1 cellular context compared by ENCODE assay signal in the genomic region with DNA sequence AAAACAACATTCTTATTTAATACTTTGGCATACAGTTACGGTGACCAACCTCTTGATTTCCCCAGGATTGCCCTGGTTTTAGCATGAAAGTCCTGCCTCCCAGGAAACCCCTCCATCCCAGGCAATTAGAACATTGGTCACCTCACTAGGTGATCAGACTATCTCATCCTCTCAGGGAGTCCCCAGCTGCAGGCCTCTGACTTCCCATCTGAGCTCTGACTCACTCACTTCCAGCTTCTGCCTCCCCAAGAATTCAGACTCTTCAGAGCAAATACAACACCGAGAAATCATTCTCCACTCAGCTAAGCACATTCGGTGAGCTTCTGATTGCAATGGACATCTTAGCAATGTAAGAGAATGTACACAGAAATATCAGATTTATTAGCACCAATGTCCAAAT.
TF ChIP-seq lines count a peak whose summit lies in the region.

No MANE protein-coding gene starts in this region.

TF ChIP-seq in SK-N-SH treated with all-trans-retinoic acid at 6 μM for 48 hours, 23 proteins besides CTCF, POLR2A, EP300 and RAD21 (continued from another document):
- TF ChIP-seq ESRRG (CRISPR knock-in tag; IDR thresholded peaks at IDR 0.05) (no peak), ZNF70 (CRISPR knock-in tag; IDR thresholded peaks at IDR 0.05) (no peak), ZFP3 (CRISPR knock-in tag; IDR thresholded peaks at IDR 0.05) (no peak), ISL1 (CRISPR knock-in tag; IDR thresholded peaks at IDR 0.05) (no peak), SNAI2 (CRISPR knock-in tag; IDR thresholded peaks at IDR 0.05) (no peak), ZFP30 (CRISPR knock-in tag; IDR thresholded peaks at IDR 0.05) (no peak), CSDC2 (CRISPR knock-in tag; IDR thresholded peaks at IDR 0.05) (no peak), TOX (CRISPR knock-in tag; IDR thresholded peaks at IDR 0.05; ENCODE audit: borderline replicate concordance) (no peak)
- TF ChIP-seq, protein P1, sequence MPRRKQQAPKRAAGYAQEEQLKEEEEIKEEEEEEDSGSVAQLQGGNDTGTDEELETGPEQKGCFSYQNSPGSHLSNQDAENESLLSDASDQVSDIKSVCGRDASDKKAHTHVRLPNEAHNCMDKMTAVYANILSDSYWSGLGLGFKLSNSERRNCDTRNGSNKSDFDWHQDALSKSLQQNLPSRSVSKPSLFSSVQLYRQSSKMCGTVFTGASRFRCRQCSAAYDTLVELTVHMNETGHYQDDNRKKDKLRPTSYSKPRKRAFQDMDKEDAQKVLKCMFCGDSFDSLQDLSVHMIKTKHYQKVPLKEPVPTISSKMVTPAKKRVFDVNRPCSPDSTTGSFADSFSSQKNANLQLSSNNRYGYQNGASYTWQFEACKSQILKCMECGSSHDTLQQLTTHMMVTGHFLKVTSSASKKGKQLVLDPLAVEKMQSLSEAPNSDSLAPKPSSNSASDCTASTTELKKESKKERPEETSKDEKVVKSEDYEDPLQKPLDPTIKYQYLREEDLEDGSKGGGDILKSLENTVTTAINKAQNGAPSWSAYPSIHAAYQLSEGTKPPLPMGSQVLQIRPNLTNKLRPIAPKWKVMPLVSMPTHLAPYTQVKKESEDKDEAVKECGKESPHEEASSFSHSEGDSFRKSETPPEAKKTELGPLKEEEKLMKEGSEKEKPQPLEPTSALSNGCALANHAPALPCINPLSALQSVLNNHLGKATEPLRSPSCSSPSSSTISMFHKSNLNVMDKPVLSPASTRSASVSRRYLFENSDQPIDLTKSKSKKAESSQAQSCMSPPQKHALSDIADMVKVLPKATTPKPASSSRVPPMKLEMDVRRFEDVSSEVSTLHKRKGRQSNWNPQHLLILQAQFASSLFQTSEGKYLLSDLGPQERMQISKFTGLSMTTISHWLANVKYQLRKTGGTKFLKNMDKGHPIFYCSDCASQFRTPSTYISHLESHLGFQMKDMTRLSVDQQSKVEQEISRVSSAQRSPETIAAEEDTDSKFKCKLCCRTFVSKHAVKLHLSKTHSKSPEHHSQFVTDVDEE (CRISPR knock-in tag; IDR thresholded peaks at IDR 0.05), result no peak
TF ChIP-seq in SK-N-SH treated with all-trans-retinoic acid at 6 μM for 48 hours: peak in this region for 0.
